ENCODE assay signal across 27 cellular contexts in the genomic region with DNA sequence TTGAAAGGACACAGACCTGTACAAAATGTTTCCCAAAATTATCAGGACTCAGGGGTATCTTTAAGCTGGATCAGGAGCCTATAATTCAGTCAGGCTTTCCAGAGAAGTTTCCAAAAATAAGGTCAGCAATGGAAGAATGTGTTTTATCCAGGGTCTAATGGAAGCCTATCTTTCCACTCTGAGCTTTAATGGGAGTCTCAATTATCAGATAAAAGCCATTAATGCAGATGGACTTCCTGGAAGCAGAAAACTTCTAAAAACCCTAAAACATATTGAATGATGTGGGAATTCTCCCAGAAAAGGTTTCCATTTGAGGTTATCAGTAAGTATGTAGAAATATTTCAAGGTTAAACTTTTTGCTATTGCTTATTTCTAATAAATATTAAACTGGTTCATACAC.
"Had no signal": no experiment of that assay in that cellular context is flagged by ENCODE, and none has a peak within 500 bp of the region (broad histone marks: within the 10 kb centered on the region; RNA-seq: fewer than 3 reads in every experiment).

No MANE protein-coding gene starts in this region.

- DNase-seq: hypothalamus; immature natural killer cell; kidney; left colon; left lung; lower lobe of right lung; mammary epithelial cell; mesenchymal stem cell; midbrain; mucosa of descending colon; naive thymus-derived CD4-positive, alpha-beta T cell; ovary; right lobe of liver; stimulated activated CD4-positive, alpha-beta T cell treated with anti-CD3 and anti-CD28 coated beads, Interleukin-12 subunit alpha, Interleukin-12 subunit beta, amount 100 ng/mL, for 4 hours; stimulated activated CD4-positive, alpha-beta T cell treated with anti-CD3 and anti-CD28 coated beads, Interleukin-15, amount 100 ng/mL, for 24 hours; stimulated activated CD4-positive, alpha-beta T cell treated with anti-CD3 and anti-CD28 coated beads, Interleukin-2, amount 100 ng/mL, for 24 hours; stimulated activated CD4-positive, alpha-beta T cell treated with anti-CD3 and anti-CD28 coated beads, Interleukin-4, amount 100 ng/mL, for 1 hour; stimulated activated naive B cell treated with anti-CD40 and anti-IgM and Interleukin-4, amounts not matched to agents 10 μg/mL and 1 μg/mL and 100 μg/mL, for 72 hours; stimulated activated naive CD8-positive, alpha-beta T cell treated with anti-CD3 and anti-CD28 coated beads, Interleukin-15, Interleukin-2, amounts not matched to agents 100 U/mL and 50 U/mL, for 24 hours; stomach; testis; thyroid gland; transverse colon; upper lobe of left lung had no signal

- H3K4me1 ChIP-seq: left lung, lower lobe of right lung, right atrium auricular region, right lobe of liver, stomach, testis, thyroid gland, transverse colon, upper lobe of left lung, vagina had no signal

- H3K27me3 ChIP-seq: left lung, ovary, right atrium auricular region, right lobe of liver, stomach, testis, thyroid gland, transverse colon, upper lobe of left lung, vagina had no signal

- H3K9me3 ChIP-seq: left lung, lower lobe of right lung, mucosa of descending colon, ovary, right atrium auricular region, right lobe of liver, stomach, testis, thyroid gland, transverse colon, upper lobe of left lung, vagina had no signal

- H3K4me3 ChIP-seq: left lung, lower lobe of right lung, mucosa of descending colon, ovary, right atrium auricular region, right lobe of liver, stomach, testis, thyroid gland, transverse colon, upper lobe of left lung, vagina had no signal

- H3K27ac ChIP-seq: left lung, lower lobe of right lung, ovary, right atrium auricular region, right lobe of liver, stomach, testis, thyroid gland, transverse colon, upper lobe of left lung, vagina had no signal

- ATAC-seq: left colon; left lung; lower lobe of right lung; mucosa of descending colon; naive thymus-derived CD4-positive, alpha-beta T cell; natural killer cell treated with Interleukin-12 subunit alpha and Interleukin-12 subunit beta and Interleukin-15 and Interleukin-18, amount 100 ng/mL, for 72 hours; right lobe of liver; stimulated activated naive B cell treated with anti-CD40 and anti-IgM and Interleukin-4, amounts not matched to agents 10 μg/mL and 1 μg/mL and 100 μg/mL, for 72 hours; stimulated activated naive CD8-positive, alpha-beta T cell treated with anti-CD3 and anti-CD28 coated beads, Interleukin-15, Interleukin-2, amounts not matched to agents 100 U/mL and 50 U/mL, for 24 hours had no signal

- H3K36me3 ChIP-seq: left lung, lower lobe of right lung, ovary, right atrium auricular region, right lobe of liver, stomach, thyroid gland, transverse colon, upper lobe of left lung, vagina had no signal
